9 cellular contexts compared by ENCODE assay signal in the genomic region with DNA sequence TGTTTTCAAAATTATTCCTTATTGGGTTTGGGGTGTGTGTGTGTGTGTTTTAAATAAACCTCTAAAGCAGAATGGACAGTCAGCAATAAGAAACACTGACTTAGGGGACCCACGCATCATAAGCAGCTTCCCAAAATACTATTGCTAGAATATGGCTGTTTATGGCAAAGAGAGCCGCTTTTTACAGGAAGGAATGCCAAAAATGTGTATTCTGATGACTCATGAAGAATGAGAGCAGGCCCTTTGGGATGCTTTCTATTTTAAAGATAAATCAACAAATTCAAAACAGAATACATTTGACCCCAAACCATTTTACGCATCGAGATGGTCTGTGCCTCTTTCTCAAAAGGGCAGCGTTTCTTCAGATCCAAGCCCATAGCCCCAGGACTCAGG. TPM values are rescaled to one million over a fixed set of nuclear protein-coding genes. Genes with fewer than 3 reads are reported as not detected.
DNase-seq lines count a peak whose midpoint lies in the region; FAIRE-seq and TF ChIP-seq lines count a peak whose summit lies in the region.
"Had no signal": no experiment of that assay in that cellular context is flagged by ENCODE, and none has a peak within 500 bp of the region (broad histone marks: within the 10 kb centered on the region; RNA-seq: fewer than 3 reads in every experiment).

No MANE protein-coding gene starts in this region.

- H3K9me3 ChIP-seq in AG04450 (ENCODE audit: control insufficient read depth, insufficient read depth, low read length) = peaks cover 3% of the 10 kb centered on the region; the same call in 1 of the 2 replicates
- H3K9me3 ChIP-seq in OCI-LY7 (ENCODE audit: low read length) = peaks cover 11% of the 10 kb centered on the region; the same call in 1 of the 2 replicates
- no peaks in the 10 kb centered on the region for H3K9me3 ChIP-seq in endothelial cell of umbilical vein (replicated peaks; ENCODE audit: control insufficient read depth, insufficient read depth, low read length)

- H3K79me2 ChIP-seq in OCI-LY7 (ENCODE audit: insufficient read depth, low read depth, low read length) (peaks cover 12% of the 10 kb centered on the region; the same call in 1 of the 2 replicates), endothelial cell of umbilical vein (ENCODE audit: control insufficient read depth, insufficient read depth, low read length) (peaks cover 78% of the 10 kb centered on the region)

- no TSS peak for BruUV-seq in OCI-LY7 (replicated peaks; lab: Mats Ljungman, UMichigan)
- no TSS peak for BruUV-seq in endothelial cell of umbilical vein (replicated peaks; lab: Mats Ljungman, UMichigan)

- FAIRE-seq in endothelial cell of umbilical vein (lab: Jason Lieb, UNC) = peak; percentile 53

- intact Hi-C loops in OCI-LY7 (cut with micrococcal nuclease; ENCODE audit: unreplicated experiment) = loop anchor here (1.0 to 10.0 kb wide), 2 partner anchors 37 to 277 kb away; a partner anchor contains a TSS
- intact Hi-C loops in endothelial cell of umbilical vein (cut with micrococcal nuclease) = loop anchor here (2.0 kb wide), 1 partner anchor 37 kb away; a partner anchor contains a TSS
- intact Hi-C loops in activated naive CD4-positive, alpha-beta T cell treated with anti-CD3 and anti-CD28 coated beads for 36 hours (cut with micrococcal nuclease) = no loop called here

- H3K27me3 ChIP-seq in AG04450 (ENCODE audit: control insufficient read depth, insufficient read depth, low read length) (no peaks in the 10 kb centered on the region), endothelial cell of umbilical vein (ENCODE audit: control insufficient read depth in 2 of 2, insufficient read depth in 2 of 2, low read length in 2 of 2) (no peaks in the 10 kb centered on the region)

- TF ChIP-seq CTCF in AG04450 (IDR thresholded peaks at IDR 0.05; ENCODE audit: low read depth, low read length) (no peak), OCI-LY7 (conservative IDR thresholded peaks at IDR 0.05; ENCODE audit: low read length) (no peak), endothelial cell of umbilical vein (IDR thresholded peaks at IDR 0.05; ENCODE audit: extremely low read depth in 1 of 2, insufficient read depth in 1 of 2, low read depth in 1 of 2, low read length in 2 of 2) (no peak), nephron (IDR thresholded peaks at IDR 0.05; ENCODE audit: unreplicated experiment in 3 of 3) (no peak), GM20000 (IDR thresholded peaks at IDR 0.05; ENCODE audit: extremely low read depth, missing control alignments) (no peak)

- peaks cover 2% of the 10 kb centered on the region for H3K9me3 Mint-ChIP-seq in nephron
- H3K9me3 Mint-ChIP-seq in activated naive CD4-positive, alpha-beta T cell treated with anti-CD3 and anti-CD28 coated beads for 36 hours = no peaks in the 10 kb centered on the region

- dilution Hi-C loops in endothelial cell of umbilical vein (cut with MboI; ENCODE audit: extremely low pct_ligation_motif_present, low sequenced_read_pairs) = no loop called here

- CTCF ChIA-PET in AG04450 (lab: Charles Lee) (interaction anchor here (0.6 to 1.0 kb wide), 2 partner anchors 196 to 248 kb away, joined by 3 to 4 read pairs; no protein-coding TSS in a partner anchor), OCI-LY7 (lab: Charles Lee; ENCODE audit: unreplicated experiment) (no interaction called here), endothelial cell of umbilical vein (lab: Charles Lee) (interaction anchor here (0.6 to 1.2 kb wide), 4 partner anchors 11 to 139 kb away, joined by 3 read pairs; no protein-coding TSS in a partner anchor)
- CTCF ChIA-PET in activated naive CD4-positive, alpha-beta T cell treated with anti-CD3 and anti-CD28 coated beads for 36 hours (lab: Charles Lee) = no interaction called here

- H2AFZ ChIP-seq in OCI-LY7 (ENCODE audit: low read length) (peak overlapping the region; percentile 52; the same call in 1 of the 2 replicates), endothelial cell of umbilical vein (ENCODE audit: low read depth, low read length) (no peak overlapping the region)

- no peaks in the 10 kb centered on the region for H3K27me3 Mint-ChIP-seq in nephron (ENCODE audit: low read depth)
- H3K27me3 Mint-ChIP-seq in activated naive CD4-positive, alpha-beta T cell treated with anti-CD3 and anti-CD28 coated beads for 36 hours (ENCODE audit: low read depth) = no peaks in the 10 kb centered on the region

- DNase-seq in AG04450 (ENCODE audit: low read depth, low spot score) (peak; percentile 48), OCI-LY7 (ENCODE audit: low spot score) (no peak), endothelial cell of umbilical vein (ENCODE audit: low read depth, low spot score) (peak; percentile 64), GM20000 (ENCODE audit: low spot score) (no peak), UCSD-AML1 (lab: John Stamatoyannopoulos, UW; ENCODE audit: unreplicated experiment) (no peak)
- DNase-seq in activated naive CD4-positive, alpha-beta T cell treated with anti-CD3 and anti-CD28 coated beads for 36 hours = no peak
- DNase-seq in activated CD4-positive, CD25-positive, alpha-beta regulatory T cell (lab: John Stamatoyannopoulos, UW) = no peak

- peaks cover 20% of the 10 kb centered on the region for H3K36me3 ChIP-seq in OCI-LY7 (ENCODE audit: insufficient read depth, low read length)
- peaks cover 21 to 24% of the 10 kb centered on the region in 2 experiments for H3K36me3 ChIP-seq in endothelial cell of umbilical vein (ENCODE audit: control insufficient read depth in 2 of 2, extremely low read depth in 1 of 2, insufficient read depth in 2 of 2, low read length in 2 of 2)

- peak overlapping the region; percentile 51 for H3K9ac ChIP-seq in endothelial cell of umbilical vein (replicated peaks; ENCODE audit: extremely low read depth, insufficient read depth, low read length)

- TF ChIP-seq POLR2A in endothelial cell of umbilical vein (IDR thresholded peaks at IDR 0.05; ENCODE audit: low read depth, low read length) = no peak

- H3K9me1 ChIP-seq in endothelial cell of umbilical vein (replicated peaks; ENCODE audit: control insufficient read depth, extremely low read depth, insufficient read depth, low read length) = no peaks in the 10 kb centered on the region

- no peak overlapping the region; the same call in 1 of the 2 replicates for H3K4me3 ChIP-seq in AG04450 (ENCODE audit: low read depth, low read length)
- H3K4me3 ChIP-seq in OCI-LY7 (ENCODE audit: low read depth, low read length, poor library complexity, severe bottlenecking) = peak overlapping the region; percentile 41
- no peak overlapping the region for H3K4me3 ChIP-seq in endothelial cell of umbilical vein (replicated peaks in 1 of 3; ENCODE audit: insufficient read depth in 1 of 3, low read depth in 1 of 3, low read length in 3 of 3)

- peak overlapping the region; percentile 87 to 99 (median 97) for H3K27ac Mint-ChIP-seq in nephron
- no peak overlapping the region for H3K27ac Mint-ChIP-seq in activated naive CD4-positive, alpha-beta T cell treated with anti-CD3 and anti-CD28 coated beads for 36 hours
- H3K27ac Mint-ChIP-seq: activated T-helper 2 cell treated with anti-CD3 and anti-CD28 coated beads, Interferon-gamma antibody, Interleukin-2, Interleukin-4, amounts not matched to agents 10 μg/mL and 5 μg/mL and 100 μg/mL, durations not matched to agents 14 hours and 24 hours and 36 hours had no signal

- H3K4me2 ChIP-seq in OCI-LY7 (ENCODE audit: low read length) = peak overlapping the region; percentile 76
- peak overlapping the region; percentile 56 for H3K4me2 ChIP-seq in endothelial cell of umbilical vein (ENCODE audit: insufficient read depth, low read length)

- H3K27ac ChIP-seq in AG04450 (ENCODE audit: low read depth, low read length) = peak overlapping the region; percentile 89
- H3K27ac ChIP-seq in OCI-LY7 (ENCODE audit: low read depth, low read length, poor library complexity, severe bottlenecking) = peak overlapping the region; percentile 78
- H3K27ac ChIP-seq in endothelial cell of umbilical vein (ENCODE audit: insufficient read depth, low read depth, low read length) = peak overlapping the region; percentile 76

- peaks cover 33% of the 10 kb centered on the region for H3K4me1 Mint-ChIP-seq in nephron
- peaks cover 68% of the 10 kb centered on the region for H3K4me1 Mint-ChIP-seq in activated naive CD4-positive, alpha-beta T cell treated with anti-CD3 and anti-CD28 coated beads for 36 hours (ENCODE audit: low read depth)

- H4K20me1 ChIP-seq in OCI-LY7 (ENCODE audit: insufficient read depth, low read length) (no peaks in the 10 kb centered on the region), endothelial cell of umbilical vein (replicated peaks; ENCODE audit: control insufficient read depth, extremely low read depth, insufficient read depth, low read length) (no peaks in the 10 kb centered on the region)

- POLR2A ChIA-PET in AG04450 (lab: Yijun Ruan, JAX) = interaction anchor here (0.8 to 1.4 kb wide), 4 partner anchors 10 to 42 kb away, joined by 3 to 6 read pairs (median 5); no protein-coding TSS in a partner anchor
- POLR2A ChIA-PET in OCI-LY7 (lab: Charles Lee) = no interaction called here
- POLR2A ChIA-PET in endothelial cell of umbilical vein (lab: Charles Lee) = interaction anchor here (0.6 to 1.3 kb wide), 3 partner anchors 11 to 72 kb away, joined by 3 to 9 read pairs (median 4); a partner anchor contains a TSS

- peak overlapping the region in 1 of 3 experiments; percentile 57 for H3K4me3 Mint-ChIP-seq in nephron
- no peak overlapping the region for H3K4me3 Mint-ChIP-seq in activated naive CD4-positive, alpha-beta T cell treated with anti-CD3 and anti-CD28 coated beads for 36 hours

- H3K36me3 Mint-ChIP-seq in nephron (ENCODE audit: low read depth) = peaks cover 49% of the 10 kb centered on the region
- H3K36me3 Mint-ChIP-seq in activated naive CD4-positive, alpha-beta T cell treated with anti-CD3 and anti-CD28 coated beads for 36 hours (ENCODE audit: low read depth) = peaks cover 37% of the 10 kb centered on the region

- H3K9me2 ChIP-seq in OCI-LY7 (ENCODE audit: insufficient read depth, low read length) = no peaks in the 10 kb centered on the region

- H3K4me1 ChIP-seq in OCI-LY7 (ENCODE audit: insufficient read depth, low read length, poor library complexity, severe bottlenecking) (peaks cover 82% of the 10 kb centered on the region), endothelial cell of umbilical vein (ENCODE audit: control insufficient read depth, extremely low read depth, insufficient read depth, low read length) (peaks cover 62% of the 10 kb centered on the region)

RNA-seq across cellular contexts. Expression of a gene that starts 37.5 kb away (rescaled TPM):
- polyA plus RNA-seq in AG04450 (2011; rRNA removed) (53.7 and 65.9 TPM in 2 replicates), endothelial cell of umbilical vein (63.1 and 65.8 TPM in 2 replicates)
- polyA minus RNA-seq in AG04450 (2011; rRNA and poly(A)+ RNA removed) = 66.7 and 69.8 TPM in 2 replicates
- 31.4 and 37.1 TPM in 2 replicates for total RNA-seq in OCI-LY7 (2014; rRNA removed; shearing (Covaris generic))
- total RNA-seq in OCI-LY7 (2022) (89.3 and 95.1 TPM in 2 replicates), endothelial cell of umbilical vein (151 and 164 TPM in 2 replicates)
- 67.5 and 72.3 TPM in 2 replicates for polyA plus RNA-seq in endothelial cell of umbilical vein (2011; cell fraction: cytosol; rRNA removed)
- 155 and 157 TPM in 2 replicates for polyA plus RNA-seq in endothelial cell of umbilical vein (2011; cell fraction: nucleus; rRNA removed)
- 88.4 and 132 TPM in 2 replicates for polyA plus RNA-seq in endothelial cell of umbilical vein (2012)
- 119 and 130 TPM in 2 replicates for polyA minus RNA-seq in endothelial cell of umbilical vein
- 27.0 TPM for polyA minus RNA-seq in endothelial cell of umbilical vein (2011; cell fraction: cytosol; rRNA and poly(A)+ RNA removed)
- polyA minus RNA-seq in endothelial cell of umbilical vein (2011; cell fraction: nucleus; rRNA and poly(A)+ RNA removed) = 123 and 174 TPM in 2 replicates
- total RNA-seq in activated naive CD4-positive, alpha-beta T cell treated with anti-CD3 and anti-CD28 coated beads for 36 hours = 10 to 100 TPM; 48.6 to 49.2 TPM

Comparison
In these comparisons a context has a peak if more than half of its experiments do, and no peak if none do; other contexts are left out.
1. DNase-seq: peak in AG04450 (single experiment) and endothelial cell of umbilical vein (single experiment); none in OCI-LY7 (single experiment), GM20000 (single experiment), activated naive CD4-positive, alpha-beta T cell treated with anti-CD3 and anti-CD28 coated beads for 36 hours (single experiment), UCSD-AML1 (single experiment) and activated CD4-positive, CD25-positive, alpha-beta regulatory T cell (0 of 4).
2. CTCF ChIA-PET loops: an anchor here in AG04450 (0.6 to 1.0 kb wide) and endothelial cell of umbilical vein (0.6 to 1.2 kb wide); none called in OCI-LY7 and activated naive CD4-positive, alpha-beta T cell treated with anti-CD3 and anti-CD28 coated beads for 36 hours.
3. Peak in every context shown above with its lines, with median percentiles within 50 percentile points of each other: H3K27ac ChIP-seq.